Comparison of ENCODE assay signal across 26 cellular contexts in the genomic region with DNA sequence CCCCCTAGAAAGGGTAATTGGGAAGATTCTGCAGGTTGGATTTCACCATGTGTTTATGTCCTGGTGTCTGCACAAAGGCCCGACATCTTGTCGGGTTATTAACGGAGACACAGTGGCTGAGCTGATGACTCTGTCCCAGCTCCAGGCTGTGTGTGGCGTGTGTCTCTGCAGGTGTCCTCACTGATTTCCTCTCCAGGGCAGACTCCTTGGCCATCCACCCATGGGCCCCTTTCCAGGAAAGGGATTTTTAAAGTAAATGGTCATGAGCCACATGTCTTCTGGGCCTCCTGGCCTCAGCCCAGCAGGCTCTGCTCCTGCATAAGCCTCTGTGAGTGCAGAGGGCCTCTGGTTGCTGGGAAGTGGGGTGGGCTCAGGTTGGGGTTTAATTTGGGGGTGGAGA.
"Had no signal": no experiment of that assay in that cellular context is flagged by ENCODE, and none has a peak within 500 bp of the region (broad histone marks: within the 10 kb centered on the region; RNA-seq: fewer than 3 reads in every experiment).

No MANE protein-coding gene starts in this region.

- H3K27me3 ChIP-seq: adrenal gland, body of pancreas, breast epithelium had no signal

- H3K9me3 ChIP-seq: adrenal gland, body of pancreas, breast epithelium, SJCRH30 had no signal

- H3K36me3 ChIP-seq: adrenal gland, breast epithelium, SJCRH30, WERI-Rb-1 had no signal

- DNase-seq: activated CD4-positive, alpha-beta T cell treated with anti-CD3 and anti-CD28 coated beads for 1 hour; activated CD4-positive, alpha-beta T cell treated with anti-CD3 and anti-CD28 coated beads for 48 hours; activated CD4-positive, CD25-positive, alpha-beta regulatory T cell; activated CD8-positive, alpha-beta T cell treated with anti-CD3 and anti-CD28 coated beads for 36 hours; activated gamma-delta T cell; activated naive CD4-positive, alpha-beta T cell treated with anti-CD3 and anti-CD28 coated beads for 36 hours; activated T-cell treated with anti-CD3 and anti-CD28 coated beads, Interleukin-2, amount 50 U/mL, for 24 hours; adrenal gland; body of pancreas; NCI-H1092; NCI-H1436 treated with DMSO at 0.1 percent for 48 hours; NCI-H1694 treated with DMSO at 0.1 percent for 48 hours; NCI-H2029; NCI-H2107; NCI-H2171; NCI-H226; NCI-H446 treated with DMSO at 0.1 percent for 48 hours; NCI-H524; OCI-M1; SHP77; SJCRH30; T1000; WERI-Rb-1 had no signal

- H3K4me1 ChIP-seq: adrenal gland, body of pancreas, breast epithelium had no signal

- H3K27ac ChIP-seq: adrenal gland, body of pancreas, breast epithelium, SJCRH30, SK-N-MC, WERI-Rb-1 had no signal

- H3K4me3 ChIP-seq: adrenal gland, body of pancreas, breast epithelium, K562, SJCRH30, SK-N-MC had no signal
